In genomic region chr1:25810341-25811299, GRCh38 we compare ENCODE assay signal across 1 cellular context.
TF ChIP-seq lines count a peak whose summit lies in the region.

No MANE protein-coding gene starts in this region.

TF ChIP-seq in K562, 482 proteins besides CTCF, POLR2A, EP300 and RAD21 (continued from another document and continues in another):
- TF ChIP-seq ZNF280A (IDR thresholded peaks at IDR 0.05; ENCODE audit: low read depth, partially characterized antibody) (no peak), MEF2D (tag; conservative IDR thresholded peaks at IDR 0.05; ENCODE audit: low read depth) (no peak), THRB (CRISPR knock-in tag; conservative IDR thresholded peaks at IDR 0.05) (no peak), E2F3 (CRISPR knock-in tag; IDR thresholded peaks at IDR 0.05) (no peak; the same call in 1 of the 2 replicates), MAZ (CRISPR knock-in tag; conservative IDR thresholded peaks at IDR 0.05 in 1 of 2, IDR thresholded peaks at IDR 0.05 in 1 of 2) (peak; percentile 48 to 61; a peak in 2 of 4 replicates), TFAP4 (CRISPR knock-in tag; IDR thresholded peaks at IDR 0.05; ENCODE audit: borderline replicate concordance) (peak; percentile 85), RB1 (IDR thresholded peaks at IDR 0.05; ENCODE audit: low read depth) (peak; percentile 82; the same call in 1 of the 2 replicates), ZNF143 (CRISPR knock-in tag; IDR thresholded peaks at IDR 0.05) (peak; percentile 8; the same call in 1 of the 2 replicates), REST (CRISPR knock-in tag; IDR thresholded peaks at IDR 0.05; ENCODE audit: low read depth) (no peak; the same call in 1 of the 2 replicates), MIER1 (IDR thresholded peaks at IDR 0.05; ENCODE audit: low read depth) (no peak), HDAC3 (IDR thresholded peaks at IDR 0.05; ENCODE audit: borderline replicate concordance, partially characterized antibody) (no peak), CEBPZ (IDR thresholded peaks at IDR 0.05; ENCODE audit: borderline replicate concordance, low read depth, low read length) (no peak), RCOR1 (IDR thresholded peaks at IDR 0.05; ENCODE audit: borderline replicate concordance in 1 of 2, low read depth in 2 of 2, low read length in 2 of 2) (peak in 1 of 2 experiments; percentile 17; a peak in 1 of 4 replicates), CXXC5 (CRISPR knock-in tag; IDR thresholded peaks at IDR 0.05) (0 out of 2 replicates have a peak, but pooled peaks have one; percentile 18), PTRF (tag; IDR thresholded peaks at IDR 0.05) (no peak), TARDBP (IDR thresholded peaks at IDR 0.05) (peak; percentile 80), FOXA1 (IDR thresholded peaks at IDR 0.05; ENCODE audit: borderline replicate concordance) (no peak), RBFOX2 (IDR thresholded peaks at IDR 0.05; ENCODE audit: low read depth, low read length) (peak; percentile 45), RNF2 (IDR thresholded peaks at IDR 0.05) (no peak), MAFG (tag; conservative IDR thresholded peaks at IDR 0.05) (no peak), IRF9 (tag; IDR thresholded peaks at IDR 0.05) (no peak), ZFX (CRISPR knock-in tag; IDR thresholded peaks at IDR 0.05) (no peak; the same call in 1 of the 2 replicates), NR0B1 (IDR thresholded peaks at IDR 0.05; ENCODE audit: partially characterized antibody) (no peak), ATF3 (IDR thresholded peaks at IDR 0.05) (no peak), ATF3 (CRISPR knock-in tag; conservative IDR thresholded peaks at IDR 0.05) (no peak), DEAF1 (CRISPR knock-in tag; IDR thresholded peaks at IDR 0.05) (peak; percentile 90), NFXL1 (CRISPR knock-in tag; IDR thresholded peaks at IDR 0.05) (no peak), POLR2G (IDR thresholded peaks at IDR 0.05; ENCODE audit: low read depth, low read length) (peak; percentile 62), POLR3G (IDR thresholded peaks at IDR 0.05; ENCODE audit: extremely low read depth, insufficient read length, insufficient replicate concordance) (no peak), ZBTB33 (CRISPR knock-in tag; IDR thresholded peaks at IDR 0.05) (0 out of 2 replicates have a peak, but pooled peaks have one; percentile 28), ZNF592 (IDR thresholded peaks at IDR 0.05) (no peak), NR2C2 (CRISPR knock-in tag; IDR thresholded peaks at IDR 0.05) (no peak), NR2C2 (tag; IDR thresholded peaks at IDR 0.05) (no peak), U2AF1 (optimal IDR thresholded peaks at IDR 0.05; ENCODE audit: low read depth, low read length) (no peak), BHLHE40 (IDR thresholded peaks at IDR 0.05; ENCODE audit: low read length) (no peak)
